Comparison of ENCODE assay signal across 9 cellular contexts in the genomic region with DNA sequence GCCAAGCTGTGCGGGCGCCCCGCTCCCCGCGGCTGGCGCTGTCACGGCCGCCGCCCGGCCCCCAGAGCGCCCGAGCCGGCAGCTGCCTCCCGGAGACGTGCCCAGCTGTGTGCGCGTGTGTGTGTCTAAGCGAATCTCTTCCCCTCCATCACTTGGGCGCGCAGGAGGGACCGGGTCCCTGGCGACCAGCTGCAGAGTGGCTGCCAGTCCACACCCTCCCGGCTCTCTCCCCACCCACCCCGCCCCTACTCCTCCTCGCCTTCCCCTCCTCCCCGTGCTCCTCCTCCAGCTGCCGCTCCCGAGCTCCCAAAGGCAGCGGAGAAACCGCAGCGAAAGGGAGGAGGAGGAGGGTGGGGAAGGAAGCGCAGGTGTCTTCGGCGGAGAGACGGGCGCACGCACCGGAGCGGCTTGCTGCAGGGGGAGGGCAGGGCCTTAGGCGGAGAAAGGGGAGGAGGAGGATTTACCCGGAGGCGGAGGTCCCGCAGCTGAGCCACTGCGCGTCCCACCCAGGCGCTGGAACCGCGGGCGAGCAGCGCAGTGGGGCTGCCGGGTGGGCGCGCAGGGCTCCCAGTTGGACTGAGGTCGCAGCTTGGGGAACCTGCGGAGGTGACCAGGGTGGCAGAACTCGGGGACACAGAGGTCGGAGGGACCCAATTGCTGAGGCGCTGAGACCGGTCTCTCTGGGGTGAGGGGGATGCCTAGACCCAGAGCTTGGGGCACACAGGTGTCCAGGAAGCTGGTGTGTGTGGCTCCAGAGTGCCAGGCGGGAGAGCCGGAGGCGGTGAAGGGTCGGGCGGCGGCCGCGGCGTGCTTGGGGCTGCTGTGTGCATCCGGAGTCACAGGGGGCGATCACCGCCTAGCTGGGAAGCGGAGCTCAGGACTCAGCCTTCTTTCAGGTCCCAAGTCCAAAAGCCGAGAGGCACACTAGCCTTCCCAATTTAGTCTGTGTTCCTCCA. TPM values are rescaled to one million over a fixed set of nuclear protein-coding genes. Genes with fewer than 3 reads are reported as not detected.
DNase-seq lines count a peak whose midpoint lies in the region; ATAC-seq and TF ChIP-seq lines count a peak whose summit lies in the region.
"Had no signal": no experiment of that assay in that cellular context is flagged by ENCODE, and none has a peak within 500 bp of the region (broad histone marks: within the 10 kb centered on the region; RNA-seq: fewer than 3 reads in every experiment).

A gene with protein sequence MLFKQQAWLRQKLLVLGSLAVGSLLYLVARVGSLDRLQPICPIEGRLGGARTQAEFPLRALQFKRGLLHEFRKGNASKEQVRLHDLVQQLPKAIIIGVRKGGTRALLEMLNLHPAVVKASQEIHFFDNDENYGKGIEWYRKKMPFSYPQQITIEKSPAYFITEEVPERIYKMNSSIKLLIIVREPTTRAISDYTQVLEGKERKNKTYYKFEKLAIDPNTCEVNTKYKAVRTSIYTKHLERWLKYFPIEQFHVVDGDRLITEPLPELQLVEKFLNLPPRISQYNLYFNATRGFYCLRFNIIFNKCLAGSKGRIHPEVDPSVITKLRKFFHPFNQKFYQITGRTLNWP (minus strand): TSS at position 198 of the 956 bp plus-strand sequence. CDS start 280,178 bp downstream, outside the sequence.

- TF ChIP-seq RAD21 in HCT116 (IDR thresholded peaks at IDR 0.05; ENCODE audit: low read depth) (peak; percentile 41; the same call in 1 of the 2 replicates), liver (IDR thresholded peaks at IDR 0.05) (peak in 1 of 2 donors; percentile 20)

- RAD21 ChIA-PET in HCT116 (lab: Charles Lee; ENCODE audit: low non-redundant PET in 1 of 2, low total read pairs in 2 of 2, uncharacterized antibody in 2 of 2, unreplicated experiment in 2 of 2), result no interaction called here

- H3K27ac ChIP-seq in HCT116 (ENCODE audit: low read depth, low read length), result no peak within 1 kb of the TSS
- H3K27ac ChIP-seq in PC-3 (ENCODE audit: low read length), result peak within 1 kb of the TSS; percentile 41; the same call in 1 of the 2 replicates
- H3K27ac ChIP-seq in liver (ENCODE audit: low read depth in 1 of 2, low read length in 2 of 2), result no peak within 1 kb of the TSS
- no peak within 1 kb of the TSS for H3K27ac ChIP-seq in CD8-positive, alpha-beta T cell (ENCODE audit: low read depth, low read length)

- no peaks in the 10 kb centered on the region for H3K79me2 ChIP-seq in HCT116 (ENCODE audit: insufficient read depth, low read length)
- H3K79me2 ChIP-seq in PC-3 (ENCODE audit: low read length), result peaks cover 13% of the 10 kb centered on the region

- H3K36me3 Mint-ChIP-seq in Caco-2 (ENCODE audit: insufficient read depth, unreplicated experiment), result no peaks in the 10 kb centered on the region
- H3K36me3 Mint-ChIP-seq in CD8-positive, alpha-beta T cell, result no peaks in the 10 kb centered on the region

- H4K20me1 ChIP-seq in HCT116 (ENCODE audit: insufficient read depth), result no peaks in the 10 kb centered on the region
- no peaks in the 10 kb centered on the region for H4K20me1 ChIP-seq in PC-3 (ENCODE audit: low read length)

- H3K4me3 ChIP-seq in Caco-2 (ENCODE audit: low read depth, low read length), result peak within 1 kb of the TSS; percentile 54
- H3K4me3 ChIP-seq in HCT116 (replicated peaks in 1 of 2; ENCODE audit: low read depth in 1 of 2, low read length in 2 of 2), result no peak within 1 kb of the TSS
- peak within 1 kb of the TSS; percentile 94 for H3K4me3 ChIP-seq in PC-3 (ENCODE audit: low read length)
- H3K4me3 ChIP-seq in liver (ENCODE audit: low read depth in 1 of 3, low read length in 3 of 3), result peak within 1 kb of the TSS in 2 of 3 donors; percentile 0 to 56
- H3K4me3 ChIP-seq in CD8-positive, alpha-beta T cell (ENCODE audit: low read depth, low read length), result no peak within 1 kb of the TSS

- BruUV-seq in Caco-2 (replicated peaks; lab: Mats Ljungman, UMichigan) (no TSS peak), HCT116 (replicated peaks; lab: Mats Ljungman, UMichigan) (no TSS peak), PC-3 (replicated peaks; lab: Mats Ljungman, UMichigan) (TSS peak; percentile 49)

- H3K36me3 ChIP-seq in Caco-2 (ENCODE audit: control insufficient read depth, insufficient read depth, low read length) (no peaks in the 10 kb centered on the region), HCT116 (ENCODE audit: control insufficient read depth in 1 of 2, insufficient read depth in 2 of 2, low read length in 2 of 2) (no peaks in the 10 kb centered on the region), PC-3 (ENCODE audit: low read depth, low read length) (no peaks in the 10 kb centered on the region), liver (ENCODE audit: control insufficient read depth in 4 of 4, insufficient read depth in 3 of 4, low read depth in 1 of 4, low read length in 3 of 4) (no peaks in the 10 kb centered on the region)
- H3K36me3 ChIP-seq in CD8-positive, alpha-beta T cell (ENCODE audit: insufficient read depth, low read length), result no peaks in the 10 kb centered on the region

- TF ChIP-seq POLR2A in HCT116 (IDR thresholded peaks at IDR 0.05; ENCODE audit: borderline replicate concordance, extremely low read depth, insufficient read depth, insufficient read length), result no peak

- no peaks in the 10 kb centered on the region for H3K9me3 Mint-ChIP-seq in Caco-2 (ENCODE audit: unreplicated experiment)
- no peaks in the 10 kb centered on the region for H3K9me3 Mint-ChIP-seq in CD8-positive, alpha-beta T cell

- H3K9ac ChIP-seq in HCT116 (ENCODE audit: low read length) (no peak within 1 kb of the TSS), PC-3 (ENCODE audit: low read length) (peak within 1 kb of the TSS; percentile 70), liver (ENCODE audit: low read depth in 1 of 2, low read length in 2 of 2) (no peak within 1 kb of the TSS)

- POLR2A ChIA-PET in Caco-2 (lab: Charles Lee), result no interaction called here
- POLR2A ChIA-PET in HCT116 (lab: Charles Lee), result no interaction called here
- POLR2A ChIA-PET in PC-3 (lab: Charles Lee; ENCODE audit: unreplicated experiment), result interaction anchor here (0.6 kb wide), 1 partner anchor 66 kb away, joined by 3 read pairs; no protein-coding TSS in a partner anchor
- POLR2A ChIA-PET in CD8-positive, alpha-beta T cell (lab: Charles Lee), result no interaction called here

- no peaks in the 10 kb centered on the region for H3F3A ChIP-seq in PC-3 (ENCODE audit: low read length, unreplicated experiment)

- H3K4me2 ChIP-seq in HCT116 (ENCODE audit: low read length), result peak within 1 kb of the TSS; percentile 53
- peak within 1 kb of the TSS; percentile 99 for H3K4me2 ChIP-seq in PC-3 (ENCODE audit: low read length)

- peak; percentile 64 to 79 for DNase-seq in Caco-2
- peak; percentile 6 for DNase-seq in HCT116 (ENCODE audit: low read depth, low spot score)
- peak; percentile 74 for DNase-seq in PC-3
- DNase-seq in dermis blood vessel endothelial cell, result peak; percentile 25
- peak; percentile 60 for DNase-seq in superior temporal gyrus (ENCODE audit: extremely low spot score)
- DNase-seq in CD8-positive, alpha-beta T cell, result no peak

- TF ChIP-seq CTCF in Caco-2 (IDR thresholded peaks at IDR 0.05; ENCODE audit: insufficient read depth in 1 of 2, low read depth in 1 of 2, low read length in 1 of 2, severe bottlenecking in 1 of 2, unreplicated experiment in 1 of 2) (peak; percentile 58 to 66), HCT116 (IDR thresholded peaks at IDR 0.05 in 2 of 3, conservative IDR thresholded peaks at IDR 0.05 in 1 of 3; ENCODE audit: borderline replicate concordance in 1 of 3, insufficient read depth in 1 of 3, low read depth in 2 of 3, low read length in 2 of 3) (peak in 2 of 3 experiments; percentile 32 to 35; a peak in 2 of 6 replicates), PC-3 (conservative IDR thresholded peaks at IDR 0.05; ENCODE audit: low read depth, low read length) (peak; percentile 55), liver (IDR thresholded peaks at IDR 0.05; ENCODE audit: low read depth, low read length, missing input control) (no peak)
- TF ChIP-seq CTCF in CD8-positive, alpha-beta T cell (IDR thresholded peaks at IDR 0.05), result no peak

- WGBS in liver, result 2% methylated on average over 73 of the region's 73 CpGs

- ATAC-seq in HCT116 (peak; percentile 96), PC-3 (peak; percentile 52), GM21737 (IDR thresholded peaks at IDR 0.05; ENCODE audit: unreplicated experiment) (no peak)
- ATAC-seq in CD8-positive, alpha-beta T cell, result no peak

- H3K4me3 Mint-ChIP-seq in Caco-2 (ENCODE audit: unreplicated experiment), result peak within 1 kb of the TSS; percentile 76
- no peak within 1 kb of the TSS for H3K4me3 Mint-ChIP-seq in CD8-positive, alpha-beta T cell

- H2AFZ ChIP-seq in HCT116 (ENCODE audit: low read depth, low read length, poor library complexity, severe bottlenecking), result no peak within 1 kb of the TSS
- peak within 1 kb of the TSS; percentile 99 for H2AFZ ChIP-seq in PC-3 (ENCODE audit: low read length)

- no peaks in the 10 kb centered on the region for H3K4me1 Mint-ChIP-seq in Caco-2 (ENCODE audit: low read depth, unreplicated experiment)
- H3K4me1 Mint-ChIP-seq in CD8-positive, alpha-beta T cell (ENCODE audit: low read depth), result peaks cover 2% of the 10 kb centered on the region

- H3K9me2 ChIP-seq in HCT116 (ENCODE audit: insufficient read depth) (no peaks in the 10 kb centered on the region), PC-3 (replicated peaks; ENCODE audit: low read length) (no peaks in the 10 kb centered on the region)

- intact Hi-C loops in Caco-2 (cut with micrococcal nuclease; ENCODE audit: unreplicated experiment), result loop anchor here (5.0 kb wide), 4 partner anchors 169 to 404 kb away; no protein-coding TSS in a partner anchor
- intact Hi-C loops in HCT116 (cut with micrococcal nuclease), result no loop called here
- intact Hi-C loops in PC-3 (cut with micrococcal nuclease), result loop anchor here (5.0 to 10.0 kb wide), 4 partner anchors 122 to 1552 kb away; no protein-coding TSS in a partner anchor
- intact Hi-C loops in CD8-positive, alpha-beta T cell (cut with DNase I, micrococcal nuclease), result no loop called here

- CTCF ChIA-PET in Caco-2 (lab: Charles Lee), result interaction anchor here (1.6 kb wide), 1 partner anchor 198 kb away, joined by 3 read pairs; no protein-coding TSS in a partner anchor
- CTCF ChIA-PET in HCT116 (lab: Charles Lee), result interaction anchor here (0.5 kb wide), 1 partner anchor 22 kb away, joined by 3 read pairs; no protein-coding TSS in a partner anchor
- CTCF ChIA-PET in PC-3 (lab: Charles Lee), result interaction anchor here (0.6 to 1.7 kb wide), 4 partner anchors 21 to 348 kb away, joined by 3 to 8 read pairs (median 3); no protein-coding TSS in a partner anchor
- CTCF ChIA-PET in CD8-positive, alpha-beta T cell (lab: Charles Lee), result no interaction called here

- H3K27me3 Mint-ChIP-seq in Caco-2 (ENCODE audit: insufficient read depth, unreplicated experiment), result peaks cover 9% of the 10 kb centered on the region
- peaks cover 22% of the 10 kb centered on the region for H3K27me3 Mint-ChIP-seq in CD8-positive, alpha-beta T cell (ENCODE audit: low read depth)

- H3K9me3 ChIP-seq in Caco-2, result no peaks in the 10 kb centered on the region
- no peaks in the 10 kb centered on the region for H3K9me3 ChIP-seq in HCT116 (ENCODE audit: control insufficient read depth in 1 of 2, insufficient read depth in 1 of 2, low read depth in 1 of 2, low read length in 2 of 2)
- H3K9me3 ChIP-seq in PC-3 (ENCODE audit: low read length), result no peaks in the 10 kb centered on the region
- no peaks in the 10 kb centered on the region for H3K9me3 ChIP-seq in liver (ENCODE audit: control insufficient read depth in 4 of 4, low read length in 3 of 4)
- H3K9me3 ChIP-seq in CD8-positive, alpha-beta T cell (ENCODE audit: low read length), result no peaks in the 10 kb centered on the region

- H3K27me3 ChIP-seq in Caco-2 (replicated peaks; ENCODE audit: control insufficient read depth, insufficient read depth, low read length) (no peaks in the 10 kb centered on the region), HCT116 (ENCODE audit: insufficient read depth, low read length) (peaks cover 13% of the 10 kb centered on the region; the same call in 1 of the 2 replicates), PC-3 (ENCODE audit: low read length) (no peaks in the 10 kb centered on the region), liver (ENCODE audit: control insufficient read depth in 4 of 4, insufficient read depth in 4 of 4, low read length in 3 of 4) (peaks cover 0 to 15% (median 11%) of the 10 kb centered on the region in 4 donors)
- H3K27me3 ChIP-seq in CD8-positive, alpha-beta T cell (ENCODE audit: insufficient read depth, low read length), result peaks cover 3% of the 10 kb centered on the region

- 0 out of 2 replicates have a peak, but pooled peaks cover 4% of the 10 kb centered on the region for H3K4me1 ChIP-seq in Caco-2
- H3K4me1 ChIP-seq in HCT116 (ENCODE audit: control insufficient read depth in 1 of 2, insufficient read depth in 2 of 2, low read length in 2 of 2), result no peaks in the 10 kb centered on the region
- H3K4me1 ChIP-seq in PC-3 (ENCODE audit: insufficient read depth, low read length), result peaks cover 44% of the 10 kb centered on the region
- H3K4me1 ChIP-seq in liver (ENCODE audit: control insufficient read depth in 4 of 4, insufficient read depth in 4 of 4, low read length in 3 of 4), result peaks cover 11 to 20% (median 15%) of the 10 kb centered on the region in 4 donors
- H3K4me1 ChIP-seq in CD8-positive, alpha-beta T cell (ENCODE audit: insufficient read depth, low read length), result no peaks in the 10 kb centered on the region

- H3K27ac Mint-ChIP-seq in Caco-2 (ENCODE audit: unreplicated experiment), result no peak within 1 kb of the TSS
- H3K27ac Mint-ChIP-seq in CD8-positive, alpha-beta T cell, result no peak within 1 kb of the TSS

RNA-seq across cellular contexts. Expression of the gene that starts here (rescaled TPM):
- total RNA-seq in Caco-2 (2022) (0.28 and 0.29 TPM in 2 replicates), HCT116 (2021; ENCODE audit: unreplicated experiment) (not detected), PC-3 (2014; rRNA removed) (0.86 and 1.2 TPM in 2 replicates), dermis blood vessel endothelial cell (not detected in 2 replicates), liver (not detected)
- not detected in 2 replicates for polyA plus RNA-seq in HCT116 (2012)
- polyA plus RNA-seq in liver, result not detected
- total RNA-seq in CD8-positive, alpha-beta T cell, result not detected
- total RNA-seq: T-helper 1 cell treated with Interleukin-12 subunit alpha and Interleukin-12 subunit beta and Interleukin-4 antibody, amounts not matched to agents 30 ng/mL and 1 ng/mL, for 36 hours had no signal

Comparison
In these comparisons a context has a peak if more than half of its experiments do, and no peak if none do; other contexts are left out.
1. Peak in DNase-seq and H3K4me3 ChIP-seq in Caco-2; RNA of the gene not detected or under 1 TPM.
2. Peak in DNase-seq, ATAC-seq and H3K4me2 ChIP-seq in HCT116; RNA of the gene not detected or under 1 TPM.
3. Peak in DNase-seq in dermis blood vessel endothelial cell; RNA of the gene not detected or under 1 TPM.
4. DNase-seq: peak in PC-3 (single experiment) and superior temporal gyrus (single experiment); none in CD8-positive, alpha-beta T cell (0 of 7).
5. H3K4me3 ChIP-seq: peak in PC-3 (single experiment) and liver (2 of 3); none in HCT116 (0 of 2) and CD8-positive, alpha-beta T cell (single experiment).
6. CTCF ChIP-seq: peak in Caco-2 (2 of 2), HCT116 (2 of 3) and PC-3 (single experiment); none in liver (single experiment) and CD8-positive, alpha-beta T cell (single experiment).
7. intact Hi-C loops: an anchor here in Caco-2 (5.0 kb wide) and PC-3 (5.0 to 10.0 kb wide); none called in HCT116 and CD8-positive, alpha-beta T cell.